7 cellular contexts compared by ENCODE assay signal in genomic region chr10:96374985-96375830, GRCh38. TPM values are rescaled to one million over a fixed set of nuclear protein-coding genes. Genes with fewer than 3 reads are reported as not detected.
DNase-seq lines count a peak whose midpoint lies in the region; ATAC-seq and TF ChIP-seq lines count a peak whose summit lies in the region.

No MANE protein-coding gene starts in this region.

- H3K4me1 ChIP-seq in iPS-18a (ENCODE audit: control insufficient read depth, low read depth, low read length) (peaks cover 12% of the 10 kb centered on the region), skeletal muscle tissue (ENCODE audit: control insufficient read depth in 3 of 3, insufficient read depth in 3 of 3, low read length in 3 of 3) (peaks cover 8 to 11% (median 9%) of the 10 kb centered on the region in 3 donors)

- H3K4me3 Mint-ChIP-seq in MCF 10A (ENCODE audit: unreplicated experiment), result peak overlapping the region; percentile 66

- in situ Hi-C loops in GM13977 (cut with MboI; ENCODE audit: low pct_unique_long_range_greater_than_20kb, low sequenced_read_pairs, unreplicated experiment), result loop anchor here (25.0 kb wide), 1 partner anchor 662 kb away; no protein-coding TSS in a partner anchor

- DNase-seq in GM13977 (ENCODE audit: low spot score), result peak; percentile 93
- peak; percentile 81 to 86 for DNase-seq in NCI-H2081 (lab: John Stamatoyannopoulos, UW)
- peak; percentile 82 for DNase-seq in UCSD-AML1 (lab: John Stamatoyannopoulos, UW; ENCODE audit: unreplicated experiment)
- peak; percentile 94 for DNase-seq in MCF 10A (ENCODE audit: unreplicated experiment)

- H3K9ac ChIP-seq in iPS-18a (ENCODE audit: low read length) (peak overlapping the region; percentile 25), skeletal muscle tissue (ENCODE audit: low read depth in 1 of 3, low read length in 3 of 3) (peak overlapping the region in 2 of 3 donors; percentile 62 to 79)

- POLR2A ChIA-PET in MCF 10A (lab: Yijun Ruan, JAX), result interaction anchor here (0.7 to 1.2 kb wide), 3 partner anchors 141 to 523 kb away, joined by 3 read pairs; partner anchors contain the start of gene LCOR

- no peaks in the 10 kb centered on the region for H3K9me3 Mint-ChIP-seq in MCF 10A (ENCODE audit: unreplicated experiment)

- TF ChIP-seq CTCF in GM13977 (IDR thresholded peaks at IDR 0.05; ENCODE audit: extremely low read depth, insufficient read depth, missing control alignments) (peak; percentile 96), MCF 10A (IDR thresholded peaks at IDR 0.05; ENCODE audit: unreplicated experiment) (peak; percentile 95)

- no peak overlapping the region for H3K27ac ChIP-seq in iPS-18a (ENCODE audit: low read length)
- H3K27ac ChIP-seq in skeletal muscle tissue (ENCODE audit: low read depth, low read length), result no peak overlapping the region

- peak; percentile 75 for ATAC-seq in HG02885 (IDR thresholded peaks at IDR 0.05; ENCODE audit: poor library complexity, unreplicated experiment)

- H3K27me3 ChIP-seq in iPS-18a (ENCODE audit: control insufficient read depth, insufficient read depth, low read length) (peaks cover 13% of the 10 kb centered on the region), skeletal muscle tissue (ENCODE audit: control insufficient read depth in 3 of 3, insufficient read depth in 3 of 3, low read length in 3 of 3) (peaks cover 0 to 18% (median 9%) of the 10 kb centered on the region in 3 donors)

- CTCF ChIA-PET in MCF 10A (lab: Yijun Ruan, JAX), result interaction anchor here (0.6 to 7.9 kb wide), 51 partner anchors 10 to 1226 kb away, joined by 3 to 72 read pairs (median 4); partner anchors contain the start of gene TLL2

- no peaks in the 10 kb centered on the region for H3K36me3 Mint-ChIP-seq in MCF 10A (ENCODE audit: insufficient read depth, unreplicated experiment)

- H3K36me3 ChIP-seq in iPS-18a (ENCODE audit: control insufficient read depth, low read depth, low read length) (no peaks in the 10 kb centered on the region), skeletal muscle tissue (ENCODE audit: control insufficient read depth in 3 of 3, insufficient read depth in 3 of 3, low read length in 3 of 3) (no peaks in the 10 kb centered on the region)

- peak overlapping the region; percentile 68 for H3K4me3 ChIP-seq in iPS-18a (ENCODE audit: low read length)
- peak overlapping the region; percentile 75 to 81 (median 78) for H3K4me3 ChIP-seq in skeletal muscle tissue (ENCODE audit: low read length in 3 of 3)

- peaks cover 15% of the 10 kb centered on the region for H3K4me1 Mint-ChIP-seq in MCF 10A (ENCODE audit: insufficient read depth, unreplicated experiment)

- intact Hi-C loops in MCF 10A (cut with micrococcal nuclease), result loop anchor here (1.0 to 2.0 kb wide), 3 partner anchors 40 to 650 kb away; no protein-coding TSS in a partner anchor

- no peaks in the 10 kb centered on the region for H3K9me3 ChIP-seq in iPS-18a (ENCODE audit: control insufficient read depth, low read depth, low read length)
- H3K9me3 ChIP-seq in skeletal muscle tissue (ENCODE audit: control insufficient read depth in 3 of 3, low read length in 3 of 3), result no peaks in the 10 kb centered on the region

- no peak overlapping the region for H3K27ac Mint-ChIP-seq in MCF 10A (ENCODE audit: low read depth, unreplicated experiment)

- no peaks in the 10 kb centered on the region for H3K27me3 Mint-ChIP-seq in MCF 10A (ENCODE audit: insufficient read depth, unreplicated experiment)

- no TSS peak for BruUV-seq in MCF 10A (replicated peaks; lab: Mats Ljungman, UMichigan)

RNA-seq across cellular contexts. Expression of gene OPALIN, which starts 16.4 kb away (rescaled TPM):
- total RNA-seq in MCF 10A (2022), result not detected in 2 replicates
- not detected for total RNA-seq in skeletal muscle tissue
